ENCODE assay signal across 18 cellular contexts in genomic region chr10:14381475-14381874, GRCh38. TPM values are rescaled to one million over a fixed set of nuclear protein-coding genes. Genes with fewer than 3 reads are reported as not detected.
A peak's percentile ranks its signal among the peaks of the same experiment; 100 is the strongest.
DNase-seq lines count a peak whose midpoint lies in the region; ATAC-seq, FAIRE-seq and TF ChIP-seq lines count a peak whose summit lies in the region.
"Had no signal": no experiment of that assay in that cellular context is flagged by ENCODE, and none has a peak within 500 bp of the region (broad histone marks: within the 10 kb centered on the region; RNA-seq: fewer than 3 reads in every experiment).

No MANE protein-coding gene starts in this region.

- ATAC-seq in CD4-positive, alpha-beta T cell (ENCODE audit: poor library complexity), result no peak
- ATAC-seq in heart right ventricle, result no peak

- no peak overlapping the region for H3K4me2 ChIP-seq in mesendoderm (ENCODE audit: low read length)
- H3K4me2 ChIP-seq: PC-9 had no signal

- no peak overlapping the region for H3K9ac ChIP-seq in mesendoderm (ENCODE audit: low read length)
- H3K9ac ChIP-seq: BLaER1, GM23248 had no signal

- no peak overlapping the region for H3K18ac ChIP-seq in mesendoderm (ENCODE audit: low read length)

- H2BK15ac ChIP-seq in mesendoderm (replicated peaks; ENCODE audit: low read depth), result no peak overlapping the region

- no peaks in the 10 kb centered on the region for H3K9me3 Mint-ChIP-seq in CD4-positive, alpha-beta T cell
- H3K9me3 Mint-ChIP-seq in activated naive CD8-positive, alpha-beta T cell treated with anti-CD3 and anti-CD28 coated beads for 36 hours, result peaks cover 4% of the 10 kb centered on the region
- H3K9me3 Mint-ChIP-seq: CD8-positive, alpha-beta T cell had no signal

- no peak for TF ChIP-seq POLR2A in GM12891 (IDR thresholded peaks at IDR 0.05; ENCODE audit: low read depth, low read length)

- no peak overlapping the region for H3K56ac ChIP-seq in mesendoderm (ENCODE audit: low read length)

- H3K4me3 Mint-ChIP-seq in CD4-positive, alpha-beta T cell, result no peak overlapping the region
- H3K4me3 Mint-ChIP-seq in activated naive CD8-positive, alpha-beta T cell treated with anti-CD3 and anti-CD28 coated beads for 36 hours, result no peak overlapping the region
- H3K4me3 Mint-ChIP-seq: CD8-positive, alpha-beta T cell had no signal

- H3K79me2 ChIP-seq in mesendoderm (ENCODE audit: control insufficient read depth, insufficient read depth, low read length), result no peaks in the 10 kb centered on the region

- H3K4me1 ChIP-seq in mesendoderm (ENCODE audit: control insufficient read depth, low read depth, low read length) (no peaks in the 10 kb centered on the region), heart right ventricle (no peaks in the 10 kb centered on the region)
- H3K4me1 ChIP-seq: BLaER1 had no signal

- H2BK120ac ChIP-seq in mesendoderm (ENCODE audit: low read depth, low read length), result no peak overlapping the region

- intact Hi-C loops in CD4-positive, alpha-beta T cell (cut with DNase I, micrococcal nuclease), result no loop called here
- intact Hi-C loops in heart right ventricle (cut with DNase I), result no loop called here

- H4K5ac ChIP-seq in mesendoderm (ENCODE audit: low read length), result no peak overlapping the region

- TF ChIP-seq CTCF in CD4-positive, alpha-beta T cell (IDR thresholded peaks at IDR 0.05), result no peak
- TF ChIP-seq CTCF in heart right ventricle (IDR thresholded peaks at IDR 0.05) (no peak), GM20000 (IDR thresholded peaks at IDR 0.05; ENCODE audit: extremely low read depth, missing control alignments) (no peak)

- no peak overlapping the region for H3K23ac ChIP-seq in mesendoderm (ENCODE audit: low read length)

- H3K36me3 Mint-ChIP-seq in CD4-positive, alpha-beta T cell (ENCODE audit: low read depth), result no peaks in the 10 kb centered on the region
- H3K36me3 Mint-ChIP-seq in activated naive CD8-positive, alpha-beta T cell treated with anti-CD3 and anti-CD28 coated beads for 36 hours, result peaks cover 5% of the 10 kb centered on the region
- H3K36me3 Mint-ChIP-seq: CD8-positive, alpha-beta T cell had no signal

- H2AK5ac ChIP-seq in mesendoderm (ENCODE audit: low read length), result no peak overlapping the region

- FAIRE-seq in GM12891 (lab: Jason Lieb, UNC), result peak; percentile 33

- H3K27ac ChIP-seq in CD4-positive, alpha-beta T cell (ENCODE audit: low read depth, low read length), result no peak overlapping the region
- H3K27ac ChIP-seq in mesendoderm (ENCODE audit: low read depth, low read length) (no peak overlapping the region), heart right ventricle (no peak overlapping the region)
- H3K27ac ChIP-seq: BLaER1, GM23248, PC-9, RWPE1 had no signal

- no peaks in the 10 kb centered on the region for H3K27me3 ChIP-seq in CD4-positive, alpha-beta T cell (ENCODE audit: control insufficient read depth, insufficient read depth, low read length)
- H3K27me3 ChIP-seq in mesendoderm (ENCODE audit: insufficient read depth, low read length, poor library complexity) (no peaks in the 10 kb centered on the region), heart right ventricle (peaks cover 0 to 17% (median 0%) of the 10 kb centered on the region in 7 donors)
- H3K27me3 ChIP-seq: BLaER1 had no signal

- POLR2A ChIA-PET in CD4-positive, alpha-beta T cell (lab: Charles Lee), result no interaction called here

- H3K36me3 ChIP-seq in mesendoderm (ENCODE audit: control insufficient read depth, insufficient read depth, low read length) (no peaks in the 10 kb centered on the region), heart right ventricle (no peaks in the 10 kb centered on the region)
- H3K36me3 ChIP-seq: BLaER1 had no signal

- no peak overlapping the region for H3K4ac ChIP-seq in mesendoderm (ENCODE audit: low read depth, low read length)

- H4K8ac ChIP-seq in mesendoderm (ENCODE audit: low read depth, low read length), result no peak overlapping the region

- CTCF ChIA-PET in CD4-positive, alpha-beta T cell (lab: Charles Lee), result no interaction called here

- peaks cover 33% of the 10 kb centered on the region for H3K4me1 Mint-ChIP-seq in CD4-positive, alpha-beta T cell (ENCODE audit: low read depth)
- peaks cover 45% of the 10 kb centered on the region for H3K4me1 Mint-ChIP-seq in activated naive CD8-positive, alpha-beta T cell treated with anti-CD3 and anti-CD28 coated beads for 36 hours

- no CpG with 5 or more reads among the region's 2 CpGs for WGBS in mesendoderm (ENCODE audit: extremely low coverage, insufficient coverage, low lambda C conversion rate)
- WGBS in heart right ventricle, 2 donors, result 83 to 84% methylated on average over 2 of the region's 2 CpGs

- H3K27ac Mint-ChIP-seq in CD4-positive, alpha-beta T cell, result peak overlapping the region; percentile 8
- peak overlapping the region; percentile 18 for H3K27ac Mint-ChIP-seq in activated naive CD8-positive, alpha-beta T cell treated with anti-CD3 and anti-CD28 coated beads for 36 hours
- H3K27ac Mint-ChIP-seq: CD8-positive, alpha-beta T cell had no signal

- H3K4me3 ChIP-seq in mesendoderm (ENCODE audit: low read length) (no peak overlapping the region), heart right ventricle (no peak overlapping the region)
- H3K4me3 ChIP-seq: BLaER1, GM23248, PC-9 had no signal

- no peaks in the 10 kb centered on the region for H3K27me3 Mint-ChIP-seq in CD4-positive, alpha-beta T cell
- peaks cover 3% of the 10 kb centered on the region for H3K27me3 Mint-ChIP-seq in activated naive CD8-positive, alpha-beta T cell treated with anti-CD3 and anti-CD28 coated beads for 36 hours

- DNase-seq in CD4-positive, alpha-beta T cell, result no peak
- DNase-seq in GM12891 (ENCODE audit: insufficient read length, low spot score), result no peak
- DNase-seq in activated naive CD8-positive, alpha-beta T cell treated with anti-CD3 and anti-CD28 coated beads for 36 hours, result no peak
- peak; percentile 13 for DNase-seq in mesendoderm
- no peak for DNase-seq in heart right ventricle
- no peak for DNase-seq in GM20000 (ENCODE audit: low spot score)
- DNase-seq in stimulated activated CD4-positive, alpha-beta T cell treated with anti-CD3 and anti-CD28 coated beads, Interleukin-4, amount 100 ng/mL, for 24 hours, result no peak
- DNase-seq: DMS53, GM23248, HCEC 1CT, NCI-H1048, NCI-H1436, NCI-H1930, PC-9 had no signal

- no peaks in the 10 kb centered on the region for H3K79me1 ChIP-seq in mesendoderm (ENCODE audit: low read length)

- no peak overlapping the region for H2BK5ac ChIP-seq in mesendoderm (ENCODE audit: low read length)

- no peaks in the 10 kb centered on the region for H3K9me3 ChIP-seq in CD4-positive, alpha-beta T cell (ENCODE audit: control insufficient read depth, low read length)
- H3K9me3 ChIP-seq in heart right ventricle, result no peaks in the 10 kb centered on the region
- H3K9me3 ChIP-seq: BLaER1 had no signal

TF ChIP-seq in GM12891, 5 proteins besides CTCF, POLR2A, EP300 and RAD21:
- TF ChIP-seq POLR2AphosphoS5 (IDR thresholded peaks at IDR 0.05; ENCODE audit: low read depth, low read length), result no peak
- no peak for TF ChIP-seq TAF1 (IDR thresholded peaks at IDR 0.05; ENCODE audit: low read depth, low read length)
- no peak for TF ChIP-seq PAX5 (IDR thresholded peaks at IDR 0.05; ENCODE audit: insufficient read depth, low read length, severe bottlenecking)
- TF ChIP-seq POU2F2 (IDR thresholded peaks at IDR 0.05; ENCODE audit: low read depth, low read length), result no peak
- no peak for TF ChIP-seq SPI1 (IDR thresholded peaks at IDR 0.05; ENCODE audit: low read depth, low read length)

RNA-seq across cellular contexts. Expression of gene FRMD4A, which starts 50.8 kb away (rescaled TPM):
- total RNA-seq in CD4-positive, alpha-beta T cell, result 1 to 10 TPM; 3.1 to 3.7 TPM
- polyA plus RNA-seq in GM12891 (2012; ENCODE audit: low read depth, missing spikeins), result 50.8 TPM
- total RNA-seq in activated naive CD8-positive, alpha-beta T cell treated with anti-CD3 and anti-CD28 coated beads for 36 hours, result 1 to 10 TPM; 7.1 to 7.2 TPM
- 25.4 TPM for polyA plus RNA-seq in mesendoderm (2013, experiment 1 of 2)
- polyA plus RNA-seq in mesendoderm (2013, experiment 2 of 2), result 32.2 TPM
- 10 to 100 TPM; 20.8 to 43.4 (median 31.7) TPM for total RNA-seq in heart right ventricle
- 10 to 100 TPM; 17.4 to 18.2 TPM for polyA plus RNA-seq in heart right ventricle
- total RNA-seq: HT-29 had no signal
